In the genomic region with DNA sequence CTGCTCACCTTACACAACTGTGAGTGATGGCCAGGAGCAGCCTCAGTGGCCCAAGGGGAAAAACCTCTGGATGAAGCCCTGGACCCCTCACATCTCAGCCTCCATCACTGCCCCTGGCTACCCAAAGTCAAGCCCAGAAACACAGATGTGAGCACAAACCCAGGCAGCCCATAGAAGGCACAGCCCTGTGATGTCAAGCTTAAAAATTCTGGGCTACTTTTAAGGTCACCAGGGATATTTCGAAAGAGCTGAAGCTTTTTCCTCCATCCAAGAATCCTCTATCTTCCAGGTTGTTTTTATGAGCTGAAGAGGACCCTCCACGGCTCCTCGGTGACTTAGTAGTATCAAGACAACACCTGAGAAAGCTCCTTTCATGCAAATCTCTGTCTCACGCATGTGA, we compare ENCODE assay signal across 1 cellular context.
TF ChIP-seq lines count a peak whose summit lies in the region.

No MANE protein-coding gene starts in this region.

TF ChIP-seq in WTC11, 78 proteins besides CTCF, POLR2A, EP300 and RAD21 (continued from another document):
- TF ChIP-seq, protein P1, sequence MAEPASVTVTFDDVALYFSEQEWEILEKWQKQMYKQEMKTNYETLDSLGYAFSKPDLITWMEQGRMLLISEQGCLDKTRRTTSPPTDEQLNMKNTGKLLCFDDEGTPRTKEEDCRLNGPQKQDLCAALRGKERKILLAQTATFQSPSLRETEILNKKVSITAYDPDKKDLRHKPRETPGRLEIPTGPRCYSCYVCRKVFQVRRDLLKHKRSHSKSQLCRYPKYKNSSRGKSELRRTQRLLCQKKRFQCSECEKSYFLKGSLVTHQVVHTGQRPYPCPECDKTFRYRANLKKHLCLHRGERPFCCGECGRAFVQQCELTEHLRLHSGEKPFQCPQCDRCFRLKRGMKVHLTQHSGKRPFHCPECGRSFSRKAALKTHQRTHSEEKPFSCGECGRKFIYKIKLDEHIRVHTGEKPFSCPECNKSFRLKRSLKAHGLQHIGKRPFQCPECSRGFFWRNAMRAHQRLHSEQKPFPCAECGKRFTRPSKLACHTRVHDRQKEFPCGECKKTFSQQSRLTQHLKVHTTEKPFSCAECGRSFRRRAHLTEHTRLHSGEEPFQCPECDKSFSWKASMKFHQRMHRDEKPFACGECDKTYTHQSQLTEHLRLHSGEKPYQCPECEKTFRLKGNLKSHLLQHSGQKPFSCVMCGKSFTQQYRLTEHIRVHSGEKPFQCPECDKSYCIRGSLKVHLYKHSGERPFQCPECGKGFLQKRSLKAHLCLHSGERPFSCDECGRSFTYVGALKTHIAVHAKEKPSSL (CRISPR knock-in tag; conservative IDR thresholded peaks at IDR 0.05): no peak
- TF ChIP-seq, protein P2, sequence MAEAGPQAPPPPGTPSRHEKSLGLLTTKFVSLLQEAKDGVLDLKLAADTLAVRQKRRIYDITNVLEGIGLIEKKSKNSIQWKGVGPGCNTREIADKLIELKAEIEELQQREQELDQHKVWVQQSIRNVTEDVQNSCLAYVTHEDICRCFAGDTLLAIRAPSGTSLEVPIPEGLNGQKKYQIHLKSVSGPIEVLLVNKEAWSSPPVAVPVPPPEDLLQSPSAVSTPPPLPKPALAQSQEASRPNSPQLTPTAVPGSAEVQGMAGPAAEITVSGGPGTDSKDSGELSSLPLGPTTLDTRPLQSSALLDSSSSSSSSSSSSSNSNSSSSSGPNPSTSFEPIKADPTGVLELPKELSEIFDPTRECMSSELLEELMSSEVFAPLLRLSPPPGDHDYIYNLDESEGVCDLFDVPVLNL (CRISPR knock-in tag; IDR thresholded peaks at IDR 0.05; ENCODE audit: borderline replicate concordance, low read depth): no peak
- TF ChIP-seq ZNF121 (CRISPR knock-in tag; IDR thresholded peaks at IDR 0.05): no peak
- TF ChIP-seq, protein P3, sequence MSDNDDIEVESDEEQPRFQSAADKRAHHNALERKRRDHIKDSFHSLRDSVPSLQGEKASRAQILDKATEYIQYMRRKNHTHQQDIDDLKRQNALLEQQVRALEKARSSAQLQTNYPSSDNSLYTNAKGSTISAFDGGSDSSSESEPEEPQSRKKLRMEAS (CRISPR knock-in tag; IDR thresholded peaks at IDR 0.05): no peak
